Comparison of ENCODE assay signal across 22 cellular contexts in genomic region chr5:34410411-34411139, GRCh38.
A peak's percentile ranks its signal among the peaks of the same experiment; 100 is the strongest.
DNase-seq lines count a peak whose midpoint lies in the region; ATAC-seq and TF ChIP-seq lines count a peak whose summit lies in the region.
"Had no signal": no experiment of that assay in that cellular context is flagged by ENCODE, and none has a peak within 500 bp of the region (broad histone marks: within the 10 kb centered on the region; RNA-seq: fewer than 3 reads in every experiment).

No MANE protein-coding gene starts in this region.

- CTCF ChIA-PET in BJ (lab: Yijun Ruan, JAX), result no interaction called here

- peak overlapping the region; percentile 75 for H3K9ac ChIP-seq in HUES64 (ENCODE audit: low read depth, low read length)
- H3K9ac ChIP-seq: parathyroid adenoma had no signal

- no peak for TF ChIP-seq CTCF in BJ (IDR thresholded peaks at IDR 0.05; ENCODE audit: insufficient read depth, low read depth, low read length)
- TF ChIP-seq CTCF in epithelial cell of esophagus (IDR thresholded peaks at IDR 0.05; ENCODE audit: insufficient read depth, low read depth, low read length, missing control alignments), result no peak
- no peak for TF ChIP-seq CTCF in left lung (IDR thresholded peaks at IDR 0.05)

- POLR2A ChIA-PET in BJ (lab: Charles Lee), result no interaction called here

- no peaks in the 10 kb centered on the region for H3K36me3 ChIP-seq in BJ (ENCODE audit: control insufficient read depth, insufficient read depth, low read length)
- no peaks in the 10 kb centered on the region; the same call in 1 of the 2 replicates for H3K36me3 ChIP-seq in HUES64 (ENCODE audit: insufficient read depth, low read length)
- H3K36me3 ChIP-seq in left lung, result no peaks in the 10 kb centered on the region
- H3K36me3 ChIP-seq: breast epithelium, gastrocnemius medialis, stomach, upper lobe of left lung had no signal

- ATAC-seq in left lung (peak; percentile 57), GM18517 (IDR thresholded peaks at IDR 0.05; ENCODE audit: unreplicated experiment) (no peak), HG02588 (IDR thresholded peaks at IDR 0.05; ENCODE audit: unreplicated experiment) (no peak)
- ATAC-seq: A549; gastrocnemius medialis; naive thymus-derived CD8-positive, alpha-beta T cell had no signal

- intact Hi-C loops in left lung (cut with DNase I), result no loop called here

- H3K4me1 ChIP-seq in HUES64 (ENCODE audit: insufficient read depth, low read length), result peaks cover 53% of the 10 kb centered on the region
- peaks cover 0 to 6% of the 10 kb centered on the region in 2 donors for H3K4me1 ChIP-seq in left lung
- H3K4me1 ChIP-seq: breast epithelium, gastrocnemius medialis, parathyroid adenoma, stomach, upper lobe of left lung had no signal

- no peaks in the 10 kb centered on the region for H3K27me3 ChIP-seq in BJ (ENCODE audit: control insufficient read depth, insufficient read depth, low read length)
- H3K27me3 ChIP-seq in HUES64 (ENCODE audit: insufficient read depth, low read length), result no peaks in the 10 kb centered on the region
- no peaks in the 10 kb centered on the region for H3K27me3 ChIP-seq in left lung
- H3K27me3 ChIP-seq: breast epithelium, gastrocnemius medialis, stomach, upper lobe of left lung had no signal

- WGBS in HUES64, result 57% methylated on average over 2 of the region's 2 CpGs

- H3K27ac ChIP-seq in HUES64 (ENCODE audit: low read depth, low read length) (peak overlapping the region; percentile 99), left lung (no peak overlapping the region)
- H3K27ac ChIP-seq: A549, breast epithelium, gastrocnemius medialis, parathyroid adenoma, skin epidermis, stomach, upper lobe of left lung had no signal

- H3K4me3 ChIP-seq in BJ (ENCODE audit: low read depth, low read length), result no peak overlapping the region
- peak overlapping the region; percentile 11 for H3K4me3 ChIP-seq in HUES64 (ENCODE audit: low read length)
- H3K4me3 ChIP-seq in epithelial cell of esophagus (ENCODE audit: low read length), result no peak overlapping the region
- H3K4me3 ChIP-seq in left lung, result no peak overlapping the region
- H3K4me3 ChIP-seq: A549, breast epithelium, gastrocnemius medialis, lung, skin epidermis, stomach, upper lobe of left lung had no signal

- DNase-seq in BJ (ENCODE audit: low read depth), result peak; percentile 35
- DNase-seq in epithelial cell of esophagus (ENCODE audit: low read depth), result peak; percentile 3
- no peak for DNase-seq in left lung
- DNase-seq in SIG-M5 (lab: John Stamatoyannopoulos, UW), result no peak
- no peak for DNase-seq in stimulated activated naive CD4-positive, alpha-beta T cell treated with Interleukin-2 at 50 U/mL for 16 hours (lab: John Stamatoyannopoulos, UW)
- DNase-seq: CD4-positive, CD25-positive, alpha-beta regulatory T cell; naive thymus-derived CD8-positive, alpha-beta T cell; NCI-H1048; NCI-H2029 treated with DMSO at 0.1 percent for 48 hours; NCI-H510A; RPMI8226; stomach; upper lobe of left lung had no signal

- 0 out of 2 replicates have a peak, but pooled peaks cover 7% of the 10 kb centered on the region for H3K9me3 ChIP-seq in HUES64 (ENCODE audit: insufficient read depth, low read depth, low read length)
- no peaks in the 10 kb centered on the region for H3K9me3 ChIP-seq in left lung
- H3K9me3 ChIP-seq: A549, breast epithelium, gastrocnemius medialis, stomach, upper lobe of left lung had no signal

Comparison
In these comparisons a context has a peak if more than half of its experiments do, and no peak if none do; other contexts are left out.
1. DNase-seq: peak in BJ (single experiment) and epithelial cell of esophagus (single experiment); none in left lung (0 of 2), SIG-M5 (single experiment) and stimulated activated naive CD4-positive, alpha-beta T cell treated with Interleukin-2 at 50 U/mL for 16 hours (single experiment).